In the genomic region with DNA sequence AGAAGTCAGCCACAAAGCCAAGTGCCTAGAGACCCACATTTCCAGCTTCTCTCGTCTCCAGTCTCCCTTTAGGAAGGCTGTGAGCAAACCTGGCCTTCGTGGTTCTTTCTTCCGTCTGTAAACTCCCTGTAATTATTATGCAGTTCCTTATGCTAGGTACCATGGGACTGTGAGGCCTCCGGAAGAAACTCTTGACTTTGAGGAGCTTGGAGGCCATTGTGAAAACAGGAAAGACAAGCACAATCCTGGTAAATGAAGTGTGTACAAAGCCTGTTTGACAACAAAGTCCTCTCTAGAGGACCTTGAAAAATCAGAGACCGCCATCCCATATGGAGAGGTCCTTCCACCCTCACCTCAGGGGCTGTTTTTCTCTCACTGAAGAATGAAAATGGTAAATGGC, we compare ENCODE assay signal across 2 cellular contexts.
TF ChIP-seq lines count a peak whose summit lies in the region.

No MANE protein-coding gene starts in this region.

TF ChIP-seq in HepG2, 621 proteins besides CTCF, POLR2A, EP300 and RAD21:
- TF ChIP-seq, protein P1, sequence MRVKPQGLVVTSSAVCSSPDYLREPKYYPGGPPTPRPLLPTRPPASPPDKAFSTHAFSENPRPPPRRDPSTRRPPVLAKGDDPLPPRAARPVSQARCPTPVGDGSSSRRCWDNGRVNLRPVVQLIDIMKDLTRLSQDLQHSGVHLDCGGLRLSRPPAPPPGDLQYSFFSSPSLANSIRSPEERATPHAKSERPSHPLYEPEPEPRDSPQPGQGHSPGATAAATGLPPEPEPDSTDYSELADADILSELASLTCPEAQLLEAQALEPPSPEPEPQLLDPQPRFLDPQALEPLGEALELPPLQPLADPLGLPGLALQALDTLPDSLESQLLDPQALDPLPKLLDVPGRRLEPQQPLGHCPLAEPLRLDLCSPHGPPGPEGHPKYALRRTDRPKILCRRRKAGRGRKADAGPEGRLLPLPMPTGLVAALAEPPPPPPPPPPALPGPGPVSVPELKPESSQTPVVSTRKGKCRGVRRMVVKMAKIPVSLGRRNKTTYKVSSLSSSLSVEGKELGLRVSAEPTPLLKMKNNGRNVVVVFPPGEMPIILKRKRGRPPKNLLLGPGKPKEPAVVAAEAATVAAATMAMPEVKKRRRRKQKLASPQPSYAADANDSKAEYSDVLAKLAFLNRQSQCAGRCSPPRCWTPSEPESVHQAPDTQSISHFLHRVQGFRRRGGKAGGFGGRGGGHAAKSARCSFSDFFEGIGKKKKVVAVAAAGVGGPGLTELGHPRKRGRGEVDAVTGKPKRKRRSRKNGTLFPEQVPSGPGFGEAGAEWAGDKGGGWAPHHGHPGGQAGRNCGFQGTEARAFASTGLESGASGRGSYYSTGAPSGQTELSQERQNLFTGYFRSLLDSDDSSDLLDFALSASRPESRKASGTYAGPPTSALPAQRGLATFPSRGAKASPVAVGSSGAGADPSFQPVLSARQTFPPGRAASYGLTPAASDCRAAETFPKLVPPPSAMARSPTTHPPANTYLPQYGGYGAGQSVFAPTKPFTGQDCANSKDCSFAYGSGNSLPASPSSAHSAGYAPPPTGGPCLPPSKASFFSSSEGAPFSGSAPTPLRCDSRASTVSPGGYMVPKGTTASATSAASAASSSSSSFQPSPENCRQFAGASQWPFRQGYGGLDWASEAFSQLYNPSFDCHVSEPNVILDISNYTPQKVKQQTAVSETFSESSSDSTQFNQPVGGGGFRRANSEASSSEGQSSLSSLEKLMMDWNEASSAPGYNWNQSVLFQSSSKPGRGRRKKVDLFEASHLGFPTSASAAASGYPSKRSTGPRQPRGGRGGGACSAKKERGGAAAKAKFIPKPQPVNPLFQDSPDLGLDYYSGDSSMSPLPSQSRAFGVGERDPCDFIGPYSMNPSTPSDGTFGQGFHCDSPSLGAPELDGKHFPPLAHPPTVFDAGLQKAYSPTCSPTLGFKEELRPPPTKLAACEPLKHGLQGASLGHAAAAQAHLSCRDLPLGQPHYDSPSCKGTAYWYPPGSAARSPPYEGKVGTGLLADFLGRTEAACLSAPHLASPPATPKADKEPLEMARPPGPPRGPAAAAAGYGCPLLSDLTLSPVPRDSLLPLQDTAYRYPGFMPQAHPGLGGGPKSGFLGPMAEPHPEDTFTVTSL (CRISPR knock-in tag; IDR thresholded peaks at IDR 0.05; ENCODE audit: borderline replicate concordance) = peak; percentile 50; the same call in 1 of the 2 replicates
- peak; percentile 41; the same call in 1 of the 2 replicates for TF ChIP-seq POGZ (CRISPR knock-in tag; IDR thresholded peaks at IDR 0.05)
- 0 out of 2 replicates have a peak, but pooled peaks have one; percentile 14 for TF ChIP-seq SOX5 (CRISPR knock-in tag; IDR thresholded peaks at IDR 0.05; ENCODE audit: borderline replicate concordance)
- no peak for TF ChIP-seq ZNF530 (CRISPR knock-in tag; IDR thresholded peaks at IDR 0.05; ENCODE audit: low read depth)
- no peak for TF ChIP-seq SOX13 (IDR thresholded peaks at IDR 0.05)
- 0 out of 4 replicates have a peak, but pooled peaks of 1 of the 2 experiments have one; percentile 13 for TF ChIP-seq SOX13 (CRISPR knock-in tag; conservative IDR thresholded peaks at IDR 0.05 in 1 of 2, IDR thresholded peaks at IDR 0.05 in 1 of 2)
- TF ChIP-seq FOXA3 (CRISPR knock-in tag; IDR thresholded peaks at IDR 0.05) = 0 out of 2 replicates have a peak, but pooled peaks have one; percentile 8
- no peak for TF ChIP-seq CHD2 (IDR thresholded peaks at IDR 0.05; ENCODE audit: low read depth, low read length)
- no peak for TF ChIP-seq THYN1 (CRISPR knock-in tag; IDR thresholded peaks at IDR 0.05; ENCODE audit: borderline replicate concordance, low read depth)
- peak; percentile 47 for TF ChIP-seq ZMYM4 (CRISPR knock-in tag; IDR thresholded peaks at IDR 0.05)
- TF ChIP-seq, protein P2, sequence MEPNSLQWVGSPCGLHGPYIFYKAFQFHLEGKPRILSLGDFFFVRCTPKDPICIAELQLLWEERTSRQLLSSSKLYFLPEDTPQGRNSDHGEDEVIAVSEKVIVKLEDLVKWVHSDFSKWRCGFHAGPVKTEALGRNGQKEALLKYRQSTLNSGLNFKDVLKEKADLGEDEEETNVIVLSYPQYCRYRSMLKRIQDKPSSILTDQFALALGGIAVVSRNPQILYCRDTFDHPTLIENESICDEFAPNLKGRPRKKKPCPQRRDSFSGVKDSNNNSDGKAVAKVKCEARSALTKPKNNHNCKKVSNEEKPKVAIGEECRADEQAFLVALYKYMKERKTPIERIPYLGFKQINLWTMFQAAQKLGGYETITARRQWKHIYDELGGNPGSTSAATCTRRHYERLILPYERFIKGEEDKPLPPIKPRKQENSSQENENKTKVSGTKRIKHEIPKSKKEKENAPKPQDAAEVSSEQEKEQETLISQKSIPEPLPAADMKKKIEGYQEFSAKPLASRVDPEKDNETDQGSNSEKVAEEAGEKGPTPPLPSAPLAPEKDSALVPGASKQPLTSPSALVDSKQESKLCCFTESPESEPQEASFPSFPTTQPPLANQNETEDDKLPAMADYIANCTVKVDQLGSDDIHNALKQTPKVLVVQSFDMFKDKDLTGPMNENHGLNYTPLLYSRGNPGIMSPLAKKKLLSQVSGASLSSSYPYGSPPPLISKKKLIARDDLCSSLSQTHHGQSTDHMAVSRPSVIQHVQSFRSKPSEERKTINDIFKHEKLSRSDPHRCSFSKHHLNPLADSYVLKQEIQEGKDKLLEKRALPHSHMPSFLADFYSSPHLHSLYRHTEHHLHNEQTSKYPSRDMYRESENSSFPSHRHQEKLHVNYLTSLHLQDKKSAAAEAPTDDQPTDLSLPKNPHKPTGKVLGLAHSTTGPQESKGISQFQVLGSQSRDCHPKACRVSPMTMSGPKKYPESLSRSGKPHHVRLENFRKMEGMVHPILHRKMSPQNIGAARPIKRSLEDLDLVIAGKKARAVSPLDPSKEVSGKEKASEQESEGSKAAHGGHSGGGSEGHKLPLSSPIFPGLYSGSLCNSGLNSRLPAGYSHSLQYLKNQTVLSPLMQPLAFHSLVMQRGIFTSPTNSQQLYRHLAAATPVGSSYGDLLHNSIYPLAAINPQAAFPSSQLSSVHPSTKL (CRISPR knock-in tag; IDR thresholded peaks at IDR 0.05) = peak; percentile 37; the same call in 1 of the 2 replicates
- TF ChIP-seq, protein P3, sequence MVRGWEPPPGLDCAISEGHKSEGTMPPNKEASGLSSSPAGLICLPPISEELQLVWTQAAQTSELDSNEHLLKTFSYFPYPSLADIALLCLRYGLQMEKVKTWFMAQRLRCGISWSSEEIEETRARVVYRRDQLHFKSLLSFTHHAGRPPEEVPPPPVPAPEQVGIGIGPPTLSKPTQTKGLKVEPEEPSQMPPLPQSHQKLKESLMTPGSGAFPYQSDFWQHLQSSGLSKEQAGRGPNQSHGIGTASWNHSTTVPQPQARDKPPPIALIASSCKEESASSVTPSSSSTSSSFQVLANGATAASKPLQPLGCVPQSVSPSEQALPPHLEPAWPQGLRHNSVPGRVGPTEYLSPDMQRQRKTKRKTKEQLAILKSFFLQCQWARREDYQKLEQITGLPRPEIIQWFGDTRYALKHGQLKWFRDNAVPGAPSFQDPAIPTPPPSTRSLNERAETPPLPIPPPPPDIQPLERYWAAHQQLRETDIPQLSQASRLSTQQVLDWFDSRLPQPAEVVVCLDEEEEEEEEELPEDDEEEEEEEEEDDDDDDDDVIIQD (CRISPR knock-in tag; IDR thresholded peaks at IDR 0.05; ENCODE audit: low read depth) = peak; percentile 63; the same call in 1 of the 2 replicates

TF ChIP-seq in H1, 55 proteins besides CTCF, POLR2A, EP300 and RAD21:
- TF ChIP-seq, protein P4, sequence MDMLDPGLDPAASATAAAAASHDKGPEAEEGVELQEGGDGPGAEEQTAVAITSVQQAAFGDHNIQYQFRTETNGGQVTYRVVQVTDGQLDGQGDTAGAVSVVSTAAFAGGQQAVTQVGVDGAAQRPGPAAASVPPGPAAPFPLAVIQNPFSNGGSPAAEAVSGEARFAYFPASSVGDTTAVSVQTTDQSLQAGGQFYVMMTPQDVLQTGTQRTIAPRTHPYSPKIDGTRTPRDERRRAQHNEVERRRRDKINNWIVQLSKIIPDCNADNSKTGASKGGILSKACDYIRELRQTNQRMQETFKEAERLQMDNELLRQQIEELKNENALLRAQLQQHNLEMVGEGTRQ (IDR thresholded peaks at IDR 0.05; ENCODE audit: low read length) = no peak
- TF ChIP-seq ASH2L (IDR thresholded peaks at IDR 0.05; ENCODE audit: low read length) (no peak), TAF7 (optimal IDR thresholded peaks at IDR 0.05; ENCODE audit: borderline replicate concordance, low read depth, low read length) (no peak), TEAD4 (IDR thresholded peaks at IDR 0.05; ENCODE audit: low read depth, low read length) (no peak), SRF (IDR thresholded peaks at IDR 0.05; ENCODE audit: low read depth, low read length) (no peak), CHD1 (IDR thresholded peaks at IDR 0.05; ENCODE audit: low read depth, low read length) (no peak)
TF ChIP-seq in H1: peak in this region for 0.
